ENCODE assay signal across 9 cellular contexts in genomic region chr2:240433973-240434727, GRCh38. TPM values are rescaled to one million over a fixed set of nuclear protein-coding genes. Genes with fewer than 3 reads are reported as not detected.
DNase-seq lines count a peak whose midpoint lies in the region; ATAC-seq, FAIRE-seq and TF ChIP-seq lines count a peak whose summit lies in the region.
"Had no signal": no experiment of that assay in that cellular context is flagged by ENCODE, and none has a peak within 500 bp of the region (broad histone marks: within the 10 kb centered on the region; RNA-seq: fewer than 3 reads in every experiment).

No MANE protein-coding gene starts in this region.

- H3K27ac Mint-ChIP-seq in activated CD4-positive, alpha-beta T cell treated with anti-CD3 and anti-CD28 coated beads, Interleukin-2, amount 10 ng/mL, durations not matched to agents 7 days and 5 days: peak overlapping the region; percentile 91
- no peak overlapping the region for H3K27ac Mint-ChIP-seq in activated T-cell treated with anti-CD3 and anti-CD28 coated beads, Interleukin-2, amount 50 U/mL, for 72 hours

- H3K27me3 ChIP-seq in pancreas: no peaks in the 10 kb centered on the region

- intact Hi-C loops in pancreas (cut with DNase I): no loop called here

- no peaks in the 10 kb centered on the region for H3K9me3 ChIP-seq in pancreas

- ATAC-seq in activated T-cell treated with anti-CD3 and anti-CD28 coated beads, Interleukin-2, amount 50 U/mL, for 72 hours (replicated peaks in 1 of 2): peak; percentile 7 to 25
- ATAC-seq in pancreas: peak in 1 of 4 donors; percentile 5

- H3K36me3 ChIP-seq in pancreas: no peaks in the 10 kb centered on the region

- POLR2A ChIA-PET in activated CD4-positive, alpha-beta T cell treated with anti-CD3 and anti-CD28 coated beads, Interleukin-2, amount 10 ng/mL, durations not matched to agents 7 days and 5 days (lab: Charles Lee): no interaction called here

- H3K4me3 Mint-ChIP-seq in activated CD4-positive, alpha-beta T cell treated with anti-CD3 and anti-CD28 coated beads, Interleukin-2, amount 10 ng/mL, durations not matched to agents 7 days and 5 days: peak overlapping the region; percentile 84
- H3K4me3 Mint-ChIP-seq in activated T-cell treated with anti-CD3 and anti-CD28 coated beads, Interleukin-2, amount 50 U/mL, for 72 hours: peak overlapping the region; percentile 86 to 90

- peaks cover 0 to 11% (median 10%) of the 10 kb centered on the region in 3 donors for H3K4me1 ChIP-seq in pancreas

- H3K4me3 ChIP-seq in pancreas: peak overlapping the region in 2 of 4 donors; percentile 56 to 84

- WGBS in pancreas, 2 donors: 89 to 91% methylated on average over 16 of the region's 16 CpGs

- H3K27me3 Mint-ChIP-seq in activated CD4-positive, alpha-beta T cell treated with anti-CD3 and anti-CD28 coated beads, Interleukin-2, amount 10 ng/mL, durations not matched to agents 7 days and 5 days: peaks cover 14% of the 10 kb centered on the region
- H3K27me3 Mint-ChIP-seq in activated T-cell treated with anti-CD3 and anti-CD28 coated beads, Interleukin-2, amount 50 U/mL, for 72 hours (ENCODE audit: low read depth): peaks cover 29% of the 10 kb centered on the region

- no peak for TF ChIP-seq CTCF in pancreas (IDR thresholded peaks at IDR 0.05)

- FAIRE-seq in pancreas (lab: Jason Lieb, UNC): no peak
- FAIRE-seq in GM19239 (lab: Jason Lieb, UNC): no peak
- FAIRE-seq: colon had no signal

- DNase-seq in activated CD4-positive, alpha-beta T cell treated with anti-CD3 and anti-CD28 coated beads, Interleukin-2, amount 10 ng/mL, durations not matched to agents 7 days and 5 days: no peak
- DNase-seq in activated CD4-positive, alpha-beta T cell treated with anti-CD3 and anti-CD28 coated beads for 1 hour: no peak
- DNase-seq in activated T-cell treated with anti-CD3 and anti-CD28 coated beads, Interleukin-2, amount 50 U/mL, for 72 hours: peak; percentile 25 to 43
- DNase-seq in glomerular endothelial cell (ENCODE audit: extremely low read depth, low read depth, low spot score) (peak; percentile 4), pancreas (peak in 4 of 6 donors; percentile 27 to 74 (median 48)), HuH-7 (ENCODE audit: low spot score) (no peak), GM19239 (ENCODE audit: insufficient read length, low spot score) (no peak), NCI-H2227 treated with DMSO at 0.1 percent for 48 hours (lab: John Stamatoyannopoulos, UW) (no peak)

- peaks cover 13% of the 10 kb centered on the region for H3K4me1 Mint-ChIP-seq in activated CD4-positive, alpha-beta T cell treated with anti-CD3 and anti-CD28 coated beads, Interleukin-2, amount 10 ng/mL, durations not matched to agents 7 days and 5 days
- H3K4me1 Mint-ChIP-seq in activated T-cell treated with anti-CD3 and anti-CD28 coated beads, Interleukin-2, amount 50 U/mL, for 72 hours (ENCODE audit: low read depth): peaks cover 12% of the 10 kb centered on the region

- no peaks in the 10 kb centered on the region for H3K36me3 Mint-ChIP-seq in activated CD4-positive, alpha-beta T cell treated with anti-CD3 and anti-CD28 coated beads, Interleukin-2, amount 10 ng/mL, durations not matched to agents 7 days and 5 days (ENCODE audit: low read depth)
- no peaks in the 10 kb centered on the region for H3K36me3 Mint-ChIP-seq in activated T-cell treated with anti-CD3 and anti-CD28 coated beads, Interleukin-2, amount 50 U/mL, for 72 hours (ENCODE audit: insufficient read depth in 2 of 2)

- H3K27ac ChIP-seq in pancreas: peak overlapping the region in 1 of 4 donors; percentile 79

- CTCF ChIA-PET in activated CD4-positive, alpha-beta T cell treated with anti-CD3 and anti-CD28 coated beads, Interleukin-2, amount 10 ng/mL, durations not matched to agents 7 days and 5 days (lab: Charles Lee): no interaction called here

- no peaks in the 10 kb centered on the region for H3K9me3 Mint-ChIP-seq in activated CD4-positive, alpha-beta T cell treated with anti-CD3 and anti-CD28 coated beads, Interleukin-2, amount 10 ng/mL, durations not matched to agents 7 days and 5 days
- no peaks in the 10 kb centered on the region for H3K9me3 Mint-ChIP-seq in activated T-cell treated with anti-CD3 and anti-CD28 coated beads, Interleukin-2, amount 50 U/mL, for 72 hours

RNA-seq across cellular contexts. Expression of gene GPC1, which starts 1.3 kb away (rescaled TPM):
- total RNA-seq in activated CD4-positive, alpha-beta T cell treated with anti-CD3 and anti-CD28 coated beads, Interleukin-2, amount 10 ng/mL, durations not matched to agents 7 days and 5 days: 1 to 10 TPM; 7.3 to 7.5 TPM
- total RNA-seq in activated T-cell treated with anti-CD3 and anti-CD28 coated beads, Interleukin-2, amount 50 U/mL, for 72 hours: 1 to 10 TPM; 3.2 to 3.6 TPM
- total RNA-seq in glomerular endothelial cell (141 and 173 TPM in 2 replicates), pancreas (10 to 100 TPM; 11.7 to 37.6 (median 16.3) TPM)
- 10 to 100 TPM; 23.2 to 27.5 TPM for polyA plus RNA-seq in pancreas

Comparison
In these comparisons a context has a peak if more than half of its experiments do, and no peak if none do; other contexts are left out.
1. DNase-seq: peak in activated T-cell treated with anti-CD3 and anti-CD28 coated beads, Interleukin-2, amount 50 U/mL, for 72 hours (2 of 2), glomerular endothelial cell (single experiment) and pancreas (4 of 6); none in activated CD4-positive, alpha-beta T cell treated with anti-CD3 and anti-CD28 coated beads, Interleukin-2, amount 10 ng/mL, durations not matched to agents 7 days and 5 days (single experiment), activated CD4-positive, alpha-beta T cell treated with anti-CD3 and anti-CD28 coated beads for 1 hour (single experiment), HuH-7 (single experiment), GM19239 (single experiment) and NCI-H2227 treated with DMSO at 0.1 percent for 48 hours (single experiment).